ENCODE assay signal across 15 cellular contexts in the genomic region with DNA sequence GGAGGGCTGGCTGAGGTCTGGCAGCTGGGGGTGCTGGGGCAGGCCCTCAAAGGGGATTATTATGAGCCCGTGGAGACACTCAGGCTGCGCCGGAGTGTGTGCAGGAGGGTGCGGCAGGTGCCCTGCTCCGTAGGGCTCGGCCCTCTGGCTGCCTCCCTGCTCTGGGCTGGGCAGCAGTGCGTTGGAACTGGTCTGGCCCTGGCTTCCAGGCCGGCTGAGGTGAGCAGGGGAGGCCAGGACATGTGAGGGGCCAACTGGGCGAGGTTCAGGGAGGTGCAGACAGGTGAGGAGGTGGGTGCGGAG. TPM values are rescaled to one million over a fixed set of nuclear protein-coding genes. Genes with fewer than 3 reads are reported as not detected.
DNase-seq lines count a peak whose midpoint lies in the region; ATAC-seq and TF ChIP-seq lines count a peak whose summit lies in the region.
"Had no signal": no experiment of that assay in that cellular context is flagged by ENCODE, and none has a peak within 500 bp of the region (broad histone marks: within the 10 kb centered on the region; RNA-seq: fewer than 3 reads in every experiment).

No MANE protein-coding gene starts in this region.

- H3K27ac ChIP-seq in CD8-positive, alpha-beta T cell (ENCODE audit: low read depth, low read length) = no peak overlapping the region
- H3K27ac ChIP-seq in Panc1 (ENCODE audit: low read length) (no peak overlapping the region), skeletal muscle tissue (ENCODE audit: low read depth, low read length) (peak overlapping the region; percentile 86)
- H3K27ac ChIP-seq: SJSA1 had no signal

- peaks cover 27% of the 10 kb centered on the region for H3K4me1 ChIP-seq in CD8-positive, alpha-beta T cell (ENCODE audit: insufficient read depth, low read length)
- peaks cover 7% of the 10 kb centered on the region; the same call in 1 of the 2 replicates for H3K4me1 ChIP-seq in Panc1 (ENCODE audit: control insufficient read depth, insufficient read depth, low read length)
- H3K4me1 ChIP-seq in skeletal muscle tissue (ENCODE audit: control insufficient read depth in 3 of 3, insufficient read depth in 3 of 3, low read length in 3 of 3) = peaks cover 32 to 49% (median 44%) of the 10 kb centered on the region in 3 donors

- H3K9ac ChIP-seq in skeletal muscle tissue (ENCODE audit: low read depth in 1 of 3, low read length in 3 of 3) = peak overlapping the region in 1 of 3 donors; percentile 50

- POLR2A ChIA-PET in CD8-positive, alpha-beta T cell (lab: Charles Lee) = interaction anchor here (0.6 kb wide), 1 partner anchor 525 kb away, joined by 3 read pairs; no protein-coding TSS in a partner anchor
- POLR2A ChIA-PET in Panc1 (lab: Charles Lee) = no interaction called here

- no peaks in the 10 kb centered on the region for H3K27me3 ChIP-seq in CD8-positive, alpha-beta T cell (ENCODE audit: insufficient read depth, low read length)
- no peaks in the 10 kb centered on the region for H3K27me3 ChIP-seq in Panc1 (ENCODE audit: control insufficient read depth, insufficient read depth, low read length)
- no peaks in the 10 kb centered on the region for H3K27me3 ChIP-seq in skeletal muscle tissue (ENCODE audit: control insufficient read depth in 3 of 3, insufficient read depth in 3 of 3, low read length in 3 of 3)
- H3K27me3 ChIP-seq: SJSA1 had no signal

- no peak for DNase-seq in CD8-positive, alpha-beta T cell
- no peak for DNase-seq in Panc1 (ENCODE audit: low read depth, low spot score)
- no peak for DNase-seq in left colon
- no peak for DNase-seq in activated T-cell treated with anti-CD3 and anti-CD28 coated beads, Interleukin-2, amount 50 U/mL, for 48 hours
- no peak for DNase-seq in left lobe of liver (ENCODE audit: low spot score)
- DNase-seq in posterior vena cava (ENCODE audit: low spot score) = no peak
- no peak for DNase-seq in mucosa of gallbladder (ENCODE audit: low spot score)
- DNase-seq: activated naive CD4-positive, alpha-beta T cell treated with anti-CD3 and anti-CD28 coated beads, Interleukin-2, amount 50 U/mL, for 16 hours; central memory CD4-positive, alpha-beta T cell; DMS53; Karpas-422; NCI-H1694; NK-92 treated with Interleukin-12 subunit alpha and Interleukin-12 subunit beta, amount 100 ng/mL, for 24 hours had no signal

- peaks cover 10% of the 10 kb centered on the region for H3K36me3 Mint-ChIP-seq in CD8-positive, alpha-beta T cell

- H3K4me3 Mint-ChIP-seq in CD8-positive, alpha-beta T cell = peak overlapping the region; percentile 15

- H3K9me3 Mint-ChIP-seq in CD8-positive, alpha-beta T cell = no peaks in the 10 kb centered on the region

- no peak overlapping the region for H3K27ac Mint-ChIP-seq in CD8-positive, alpha-beta T cell

- no peaks in the 10 kb centered on the region for H3K36me3 ChIP-seq in CD8-positive, alpha-beta T cell (ENCODE audit: insufficient read depth, low read length)
- no peaks in the 10 kb centered on the region for H3K36me3 ChIP-seq in Panc1 (ENCODE audit: control insufficient read depth, insufficient read depth, low read length)
- H3K36me3 ChIP-seq in skeletal muscle tissue (ENCODE audit: control insufficient read depth in 3 of 3, insufficient read depth in 3 of 3, low read length in 3 of 3) = peaks cover 6 to 17% (median 10%) of the 10 kb centered on the region in 3 donors

- CTCF ChIA-PET in CD8-positive, alpha-beta T cell (lab: Charles Lee) = interaction anchor here (4.9 to 8.4 kb wide), 2 partner anchors 24 to 36 kb away, joined by 84 to 160 read pairs; partner anchors contain the start of genes PIP5K1C and TJP3
- CTCF ChIA-PET in Panc1 (lab: Charles Lee) = no interaction called here

- no peak overlapping the region for H3K4me3 ChIP-seq in CD8-positive, alpha-beta T cell (ENCODE audit: low read depth, low read length)
- no peak overlapping the region for H3K4me3 ChIP-seq in Panc1 (ENCODE audit: low read depth in 2 of 2, low read length in 2 of 2)
- H3K4me3 ChIP-seq in skeletal muscle tissue (ENCODE audit: low read length in 3 of 3) = no peak overlapping the region
- H3K4me3 ChIP-seq: SJSA1 had no signal

- TF ChIP-seq CTCF in CD8-positive, alpha-beta T cell (IDR thresholded peaks at IDR 0.05) = no peak
- TF ChIP-seq CTCF in Panc1 (IDR thresholded peaks at IDR 0.05) = no peak

- in situ Hi-C loops in Panc1 (cut with HindIII; ENCODE audit: low pct_unique_long_range_greater_than_20kb, low sequenced_read_pairs) = no loop called here

- H3K4me1 Mint-ChIP-seq in CD8-positive, alpha-beta T cell (ENCODE audit: low read depth) = peaks cover 25% of the 10 kb centered on the region

- BruUV-seq in Panc1 (replicated peaks; lab: Mats Ljungman, UMichigan) = no TSS peak

- no peak for ATAC-seq in CD8-positive, alpha-beta T cell
- peak; percentile 29 for ATAC-seq in Panc1
- peak; percentile 56 for ATAC-seq in left colon
- no peak for ATAC-seq in left lobe of liver

- no peaks in the 10 kb centered on the region for H3K27me3 Mint-ChIP-seq in CD8-positive, alpha-beta T cell (ENCODE audit: low read depth)

- intact Hi-C loops in CD8-positive, alpha-beta T cell (cut with DNase I, micrococcal nuclease) = no loop called here
- intact Hi-C loops in Panc1 (cut with micrococcal nuclease; ENCODE audit: unreplicated experiment) (loop anchor here (5.0 kb wide), 1 partner anchor 38 kb away; the partner anchor contains the start of gene TJP3), left colon (cut with DNase I, micrococcal nuclease) (loop anchor here (5.0 kb wide), 1 partner anchor 33 kb away; the partner anchor contains the start of gene PIP5K1C (in 2 of the 2)), posterior vena cava (cut with DNase I) (no loop called here)

- no peaks in the 10 kb centered on the region for H3K9me3 ChIP-seq in CD8-positive, alpha-beta T cell (ENCODE audit: low read length)
- H3K9me3 ChIP-seq in Panc1 (ENCODE audit: control insufficient read depth, insufficient read depth, low read depth, low read length) (no peaks in the 10 kb centered on the region), skeletal muscle tissue (ENCODE audit: control insufficient read depth in 3 of 3, low read length in 3 of 3) (no peaks in the 10 kb centered on the region)
- H3K9me3 ChIP-seq: SJSA1 had no signal

RNA-seq across cellular contexts. Expression of gene PIP5K1C, which starts 31.2 kb away (rescaled TPM):
- 10 to 100 TPM; 11.4 to 12.2 TPM for total RNA-seq in CD8-positive, alpha-beta T cell
- total RNA-seq in Panc1 (2021; ENCODE audit: unreplicated experiment) = 30.6 TPM
- 27.9 TPM for polyA plus RNA-seq in Panc1 (2012; ENCODE audit: insufficient read length)
- total RNA-seq in left colon = 10 to 100 TPM; 25.1 to 33.1 TPM
- 6.3 TPM for total RNA-seq in skeletal muscle tissue
- 7.5 TPM for total RNA-seq in left lobe of liver
- total RNA-seq in posterior vena cava = 10 to 100 TPM; 80.9 to 85.4 TPM
- total RNA-seq in mucosa of gallbladder = 72.9 TPM

RNA-seq across cellular contexts. Expression of gene TJP3, which starts 39.1 kb away (rescaled TPM):
- 1 to 10 TPM; 3.4 to 4.6 TPM for total RNA-seq in CD8-positive, alpha-beta T cell
- total RNA-seq in Panc1 (2021; ENCODE audit: unreplicated experiment) (2.7 TPM), left colon (100 to 1,000 TPM; 297 to 343 TPM), skeletal muscle tissue (not detected), left lobe of liver (28.8 TPM), posterior vena cava (under 1 TPM in 1 of 2 donors, not detected in 1; 0.10 TPM), mucosa of gallbladder (141 TPM)
- 4.9 TPM for polyA plus RNA-seq in Panc1 (2012; ENCODE audit: insufficient read length)
- total RNA-seq: SJSA1 had no signal

RNA-seq across cellular contexts. Expression of gene CACTIN, which starts 42.5 kb away (rescaled TPM):
- 10 to 100 TPM; 32.5 to 33.0 TPM for total RNA-seq in CD8-positive, alpha-beta T cell
- 25.2 TPM for total RNA-seq in Panc1 (2021; ENCODE audit: unreplicated experiment)
- polyA plus RNA-seq in Panc1 (2012; ENCODE audit: insufficient read length) = 30.4 TPM
- 10 to 100 TPM; 16.9 to 20.0 TPM for total RNA-seq in left colon
- 12.5 TPM for total RNA-seq in skeletal muscle tissue
- total RNA-seq in left lobe of liver = 12.5 TPM
- 10 to 100 TPM; 13.0 to 17.0 TPM for total RNA-seq in posterior vena cava
- 25.8 TPM for total RNA-seq in mucosa of gallbladder

Comparison
In these comparisons a context has a peak if more than half of its experiments do, and no peak if none do; other contexts are left out.
1. ATAC-seq: peak in Panc1 (single experiment) and left colon (single experiment); none in CD8-positive, alpha-beta T cell (single experiment) and left lobe of liver (single experiment).
2. intact Hi-C loops: an anchor here in Panc1 (5.0 kb wide) and left colon (5.0 kb wide); none called in CD8-positive, alpha-beta T cell and posterior vena cava.